Comparison of ENCODE assay signal across 1 cellular context in the genomic region with DNA sequence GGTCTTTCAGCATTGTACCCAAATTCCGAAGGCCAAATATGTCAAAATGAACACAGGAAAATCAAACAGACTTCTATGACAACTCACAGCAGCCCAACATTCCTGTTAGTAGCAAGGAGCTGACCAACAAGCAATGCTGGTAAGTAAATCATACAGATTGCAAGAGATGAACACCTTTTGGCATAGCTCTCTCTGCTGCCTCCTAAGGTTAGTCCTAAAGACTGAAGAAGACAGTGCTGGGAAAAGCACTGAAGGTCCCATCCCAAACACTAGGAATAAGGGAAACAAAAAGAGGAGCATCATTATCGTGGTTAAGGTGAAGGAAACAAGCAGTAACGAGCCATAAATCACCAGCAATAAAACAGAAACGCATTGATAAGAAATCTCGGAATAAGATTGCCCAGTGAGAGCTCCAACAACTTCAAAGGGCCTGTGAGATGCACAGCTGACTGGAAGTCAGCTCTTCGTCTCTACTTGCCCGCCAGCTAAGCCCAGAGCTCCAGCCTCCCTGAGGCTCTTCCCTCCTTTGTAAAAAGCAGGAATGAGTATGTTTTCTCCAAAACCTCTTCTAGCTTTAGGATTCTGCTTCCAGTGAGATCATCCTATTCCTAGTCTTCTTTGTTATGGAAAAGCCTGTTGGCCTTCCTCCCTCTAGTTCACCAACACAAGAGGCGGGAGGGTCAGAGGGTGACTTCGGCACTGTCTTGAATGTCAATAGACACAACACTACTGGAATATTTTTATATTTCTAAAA.
TF ChIP-seq lines count a peak whose summit lies in the region.

No MANE protein-coding gene starts in this region.

TF ChIP-seq in HCT116, 20 proteins besides CTCF, POLR2A, EP300 and RAD21:
- TF ChIP-seq ZFX (IDR thresholded peaks at IDR 0.05) = no peak
- TF ChIP-seq SIN3A (IDR thresholded peaks at IDR 0.05; ENCODE audit: low read depth) = no peak
- TF ChIP-seq SP1 (IDR thresholded peaks at IDR 0.05; ENCODE audit: low read depth) = no peak
- TF ChIP-seq, protein P1, sequence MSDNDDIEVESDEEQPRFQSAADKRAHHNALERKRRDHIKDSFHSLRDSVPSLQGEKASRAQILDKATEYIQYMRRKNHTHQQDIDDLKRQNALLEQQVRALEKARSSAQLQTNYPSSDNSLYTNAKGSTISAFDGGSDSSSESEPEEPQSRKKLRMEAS (IDR thresholded peaks at IDR 0.05) = no peak
- no peak for TF ChIP-seq FOSL1 (IDR thresholded peaks at IDR 0.05; ENCODE audit: low read depth)
- TF ChIP-seq REST (IDR thresholded peaks at IDR 0.05; ENCODE audit: low read depth) = no peak
- no peak for TF ChIP-seq JUND (IDR thresholded peaks at IDR 0.05)
- TF ChIP-seq ELF1 (IDR thresholded peaks at IDR 0.05; ENCODE audit: borderline replicate concordance, low read depth) = no peak
- TF ChIP-seq ATF3 (IDR thresholded peaks at IDR 0.05) = no peak
- TF ChIP-seq YY1 (IDR thresholded peaks at IDR 0.05; ENCODE audit: extremely low read depth, insufficient replicate concordance, low read depth, low read length) = no peak
- no peak for TF ChIP-seq TCF7L2 (IDR thresholded peaks at IDR 0.05; ENCODE audit: borderline replicate concordance, extremely low read depth, insufficient read depth, insufficient read length)
- no peak for TF ChIP-seq CEBPB (IDR thresholded peaks at IDR 0.05; ENCODE audit: low read depth)
- no peak for TF ChIP-seq POLR2AphosphoS5 (IDR thresholded peaks at IDR 0.05; ENCODE audit: low read depth, low read length)
